8 cellular contexts compared by ENCODE assay signal in the genomic region with DNA sequence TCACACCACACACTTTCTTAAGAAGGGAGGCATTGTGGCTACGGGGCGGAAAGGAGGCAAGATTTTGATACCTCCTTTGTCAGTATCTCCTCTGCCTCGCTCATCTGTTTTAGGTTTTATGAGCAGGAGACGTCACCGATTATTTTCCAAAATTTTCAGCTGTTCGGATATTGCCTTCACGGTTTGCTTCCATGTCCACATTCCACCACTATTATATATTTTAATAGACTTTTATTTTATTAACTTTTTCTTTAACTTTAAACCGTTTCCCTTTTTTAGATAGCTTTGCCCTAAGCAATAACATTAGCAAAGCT. TPM values are rescaled to one million over a fixed set of nuclear protein-coding genes. Genes with fewer than 3 reads are reported as not detected.
DNase-seq lines count a peak whose midpoint lies in the region; ATAC-seq, FAIRE-seq and TF ChIP-seq lines count a peak whose summit lies in the region.

No MANE protein-coding gene starts in this region.

- H3K27ac ChIP-seq in DND-41 (ENCODE audit: low read length) (peak overlapping the region; percentile 97), RWPE2 (ENCODE audit: poor library complexity, severe bottlenecking) (peak overlapping the region; percentile 44), parathyroid adenoma (peak overlapping the region; percentile 49)

- peak overlapping the region; percentile 15 to 65; a peak in 3 of 4 replicates for H3K4me3 ChIP-seq in DND-41 (ENCODE audit: low read depth in 1 of 2, low read length in 2 of 2)
- H3K4me3 ChIP-seq in RWPE2 (ENCODE audit: severe bottlenecking): peak overlapping the region; percentile 33
- peak overlapping the region; percentile 57 for H3K4me3 ChIP-seq in parathyroid adenoma (ENCODE audit: low read depth, low read length)

- FAIRE-seq in GM12891 (lab: Jason Lieb, UNC): no peak

- peak overlapping the region; percentile 68 for H3K9ac ChIP-seq in DND-41 (ENCODE audit: low read depth, low read length)
- no peak overlapping the region for H3K9ac ChIP-seq in parathyroid adenoma

- TF ChIP-seq POLR2A in erythroblast (IDR thresholded peaks at IDR 0.05; ENCODE audit: low read length) (peak; percentile 0), GM12891 (IDR thresholded peaks at IDR 0.05; ENCODE audit: low read depth, low read length) (no peak)

- no peaks in the 10 kb centered on the region for H3K36me3 ChIP-seq in DND-41 (ENCODE audit: insufficient read depth, low read length)
- no peaks in the 10 kb centered on the region for H3K36me3 ChIP-seq in RWPE2 (ENCODE audit: low read depth)
- H3K36me3 ChIP-seq in parathyroid adenoma (ENCODE audit: control insufficient read depth, insufficient read depth, low read length): no peaks in the 10 kb centered on the region

- H3K4me1 ChIP-seq in DND-41 (ENCODE audit: insufficient read depth, low read length) (peaks cover 42% of the 10 kb centered on the region), RWPE2 (ENCODE audit: insufficient read depth, poor library complexity, severe bottlenecking) (peaks cover 23% of the 10 kb centered on the region), parathyroid adenoma (peaks cover 6% of the 10 kb centered on the region)

- ATAC-seq in DND-41 (ENCODE audit: insufficient read depth, low read depth) (no peak), RWPE2 (ENCODE audit: low read depth) (no peak), HG03095 (IDR thresholded peaks at IDR 0.05; ENCODE audit: unreplicated experiment) (no peak)

- DNase-seq in DND-41 (no peak), RWPE2 (ENCODE audit: low spot score) (no peak), erythroblast (lab: John Stamatoyannopoulos, UW) (no peak), NCI-H1105 treated with DMSO at 0.1 percent for 48 hours (lab: John Stamatoyannopoulos, UW) (no peak), GM12891 (ENCODE audit: insufficient read length, low spot score) (no peak)
- DNase-seq in NK-92 treated with Interleukin-12 subunit alpha and Interleukin-12 subunit beta, amount 100 ng/mL, for 24 hours (lab: John Stamatoyannopoulos, UW): no peak

- no peaks in the 10 kb centered on the region for H3K9me3 ChIP-seq in DND-41 (ENCODE audit: insufficient read depth, low read length, severe bottlenecking)
- H3K9me3 ChIP-seq in RWPE2 (ENCODE audit: severe bottlenecking): no peaks in the 10 kb centered on the region
- no peaks in the 10 kb centered on the region for H3K9me3 ChIP-seq in parathyroid adenoma (ENCODE audit: control insufficient read depth, low read length)

- H3K4me2 ChIP-seq in DND-41 (ENCODE audit: insufficient read depth, low read length) (peak overlapping the region; percentile 60), parathyroid adenoma (ENCODE audit: low read length) (peak overlapping the region; percentile 83)

- H3K27me3 ChIP-seq in DND-41 (ENCODE audit: insufficient read depth, low read length, poor library complexity) (peaks cover 3% of the 10 kb centered on the region), RWPE2 (ENCODE audit: insufficient read depth, poor library complexity, severe bottlenecking) (no peaks in the 10 kb centered on the region), parathyroid adenoma (ENCODE audit: control insufficient read depth, insufficient read depth, low read length) (no peaks in the 10 kb centered on the region)

- H3K79me2 ChIP-seq in DND-41 (ENCODE audit: insufficient read depth, low read length) (no peaks in the 10 kb centered on the region), parathyroid adenoma (no peaks in the 10 kb centered on the region)

- TF ChIP-seq CTCF in DND-41 (IDR thresholded peaks at IDR 0.05; ENCODE audit: borderline replicate concordance, extremely low read depth, low read length, poor library complexity, severe bottlenecking) (no peak), RWPE2 (IDR thresholded peaks at IDR 0.05; ENCODE audit: poor library complexity, severe bottlenecking) (no peak), parathyroid adenoma (IDR thresholded peaks at IDR 0.05) (no peak)

- peak overlapping the region; percentile 80 for H2AFZ ChIP-seq in DND-41 (ENCODE audit: low read depth, low read length)
- peak overlapping the region; percentile 86 for H2AFZ ChIP-seq in parathyroid adenoma

- H4K20me1 ChIP-seq in DND-41 (ENCODE audit: insufficient read depth, low read length): no peaks in the 10 kb centered on the region

TF ChIP-seq in GM12891, 5 proteins besides CTCF, POLR2A, EP300 and RAD21:
- TF ChIP-seq SPI1 (IDR thresholded peaks at IDR 0.05; ENCODE audit: low read depth, low read length) (no peak), TAF1 (IDR thresholded peaks at IDR 0.05; ENCODE audit: low read depth, low read length) (no peak), POLR2AphosphoS5 (IDR thresholded peaks at IDR 0.05; ENCODE audit: low read depth, low read length) (no peak), PAX5 (IDR thresholded peaks at IDR 0.05; ENCODE audit: insufficient read depth, low read length, severe bottlenecking) (no peak), POU2F2 (IDR thresholded peaks at IDR 0.05; ENCODE audit: low read depth, low read length) (no peak)

RNA-seq across cellular contexts. Expression of gene CREB3L1, which starts 33.7 kb away (rescaled TPM):
- 2.6 TPM for polyA plus RNA-seq in GM12891 (2012; ENCODE audit: low read depth, missing spikeins)

Comparison
In these comparisons a context has a peak if more than half of its experiments do, and no peak if none do; other contexts are left out.
1. H3K27ac ChIP-seq: peak in every context shown above with its lines; median percentile 97 in DND-41; 49 in parathyroid adenoma; 44 in RWPE2.